24 cellular contexts compared by ENCODE assay signal in genomic region chr4:115315182-115315581, GRCh38.
DNase-seq lines count a peak whose midpoint lies in the region; ATAC-seq, FAIRE-seq and TF ChIP-seq lines count a peak whose summit lies in the region.
"Had no signal": no experiment of that assay in that cellular context is flagged by ENCODE, and none has a peak within 500 bp of the region (broad histone marks: within the 10 kb centered on the region; RNA-seq: fewer than 3 reads in every experiment).

No MANE protein-coding gene starts in this region.

- H3K4me3 Mint-ChIP-seq in GM23338 (no peak overlapping the region), nephron progenitor cell (no peak overlapping the region)
- H3K4me3 Mint-ChIP-seq: CD14-positive monocyte; CD4-positive, alpha-beta T cell; CD8-positive, alpha-beta memory T cell had no signal

- H3K9me2 ChIP-seq in GM23338 (ENCODE audit: insufficient read depth): no peaks in the 10 kb centered on the region

- H3K9me3 Mint-ChIP-seq in GM23338 (no peaks in the 10 kb centered on the region), nephron progenitor cell (no peaks in the 10 kb centered on the region)
- H3K9me3 Mint-ChIP-seq: CD4-positive, alpha-beta T cell had no signal

- no peak overlapping the region for H2BK20ac ChIP-seq in H1 (ENCODE audit: low read length)

- H3K27me3 Mint-ChIP-seq in GM23338 (ENCODE audit: insufficient read depth, low read depth, poor library complexity) (no peaks in the 10 kb centered on the region), nephron progenitor cell (ENCODE audit: low read depth, poor library complexity) (peaks cover 2% of the 10 kb centered on the region)
- H3K27me3 Mint-ChIP-seq: CD4-positive, alpha-beta T cell had no signal

- H3K18ac ChIP-seq in H1 (ENCODE audit: extremely low read depth, low read length): no peak overlapping the region

- H3K9ac ChIP-seq in H1 (replicated peaks in 1 of 4; ENCODE audit: extremely low read depth in 1 of 4, low read depth in 3 of 4, low read length in 3 of 4): no peak overlapping the region
- H3K9ac ChIP-seq: BLaER1 treated with 17β-estradiol and CSF1 and Interleukin-3, amounts not matched to agents 10 nM and 100 nM; GM23248 had no signal

- TF ChIP-seq RAD21 in H1 (IDR thresholded peaks at IDR 0.05 in 1 of 2, conservative IDR thresholded peaks at IDR 0.05 in 1 of 2; ENCODE audit: low read depth in 2 of 2, low read length in 2 of 2): peak; percentile 34 to 48; a peak in 3 of 4 replicates

- no peak overlapping the region for H2BK120ac ChIP-seq in H1 (replicated peaks; ENCODE audit: low read depth, low read length)

- H4K91ac ChIP-seq in H1 (replicated peaks; ENCODE audit: insufficient read length, low read length): no peak overlapping the region

- H3K4me2 ChIP-seq in GM23338 (no peak overlapping the region), H1 (ENCODE audit: insufficient read depth in 1 of 2, low read depth in 2 of 2, low read length in 2 of 2) (no peak overlapping the region)
- H3K4me2 ChIP-seq: A549; BLaER1 treated with 17β-estradiol and CSF1 and Interleukin-3, amounts not matched to agents 10 nM and 100 nM had no signal

- H3K36me3 Mint-ChIP-seq in GM23338 (ENCODE audit: low read depth) (no peaks in the 10 kb centered on the region), nephron progenitor cell (ENCODE audit: low read depth) (no peaks in the 10 kb centered on the region)
- H3K36me3 Mint-ChIP-seq: CD14-positive monocyte; CD8-positive, alpha-beta memory T cell had no signal

- no peak overlapping the region for H3K56ac ChIP-seq in H1 (replicated peaks; ENCODE audit: insufficient read length, low read depth, low read length)

- TF ChIP-seq EP300 in H1 (IDR thresholded peaks at IDR 0.05; ENCODE audit: borderline replicate concordance in 1 of 2, low read depth in 2 of 2, low read length in 2 of 2): no peak

- H3F3A ChIP-seq in GM23338 (replicated peaks; ENCODE audit: low read depth): no peaks in the 10 kb centered on the region

- H2BK5ac ChIP-seq in H1 (ENCODE audit: low read depth, low read length): no peak overlapping the region

- H4K8ac ChIP-seq in H1 (ENCODE audit: extremely low read depth, insufficient read depth, low read length): no peak overlapping the region

- WGBS in H1 (ENCODE audit: extremely low coverage in 1 of 2, insufficient coverage in 1 of 2, insufficient read length in 1 of 2, insufficient replicate concordance in 2 of 2, low coverage in 1 of 2, low lambda C conversion rate in 2 of 2, missing lambda C conversion rate in 1 of 2), 2 experiments: 85% methylated on average over 4 of the region's 4 CpGs; no CpG with 5 or more reads in 1 of the 2 experiments
- WGBS in iPS DF 6.9 (ENCODE audit: insufficient coverage, insufficient read length): no CpG with 5 or more reads among the region's 4 CpGs

- TF ChIP-seq POLR2A in H1 (IDR thresholded peaks at IDR 0.05; ENCODE audit: control extremely low read depth in 1 of 2, low read depth in 2 of 2, low read length in 2 of 2): no peak

- peak; percentile 80 for ATAC-seq in GM23338
- no peak for ATAC-seq in HG03045 (IDR thresholded peaks at IDR 0.05; ENCODE audit: unreplicated experiment)
- ATAC-seq: A549 had no signal

- H4K20me1 ChIP-seq in GM23338 (replicated peaks; ENCODE audit: insufficient read depth) (no peaks in the 10 kb centered on the region), H1 (replicated peaks in 1 of 2; ENCODE audit: control insufficient read depth in 1 of 2, insufficient read depth in 2 of 2, low read length in 2 of 2) (no peaks in the 10 kb centered on the region)
- H4K20me1 ChIP-seq: BLaER1 treated with 17β-estradiol and CSF1 and Interleukin-3, amounts not matched to agents 10 nM and 100 nM had no signal

- peaks cover 10% of the 10 kb centered on the region for H3K4me1 Mint-ChIP-seq in GM23338
- no peaks in the 10 kb centered on the region for H3K4me1 Mint-ChIP-seq in nephron progenitor cell
- H3K4me1 Mint-ChIP-seq: CD14-positive monocyte; CD8-positive, alpha-beta memory T cell had no signal

- H3K79me2 ChIP-seq in GM23338 (replicated peaks; ENCODE audit: insufficient read depth) (no peaks in the 10 kb centered on the region), H1 (ENCODE audit: control insufficient read depth in 1 of 2, insufficient read depth in 2 of 2, low read length in 2 of 2) (no peaks in the 10 kb centered on the region)

- H2BK15ac ChIP-seq in H1 (ENCODE audit: low read length): no peak overlapping the region

- no peaks in the 10 kb centered on the region for H3K36me3 ChIP-seq in GM23338 (ENCODE audit: insufficient read depth)
- no peaks in the 10 kb centered on the region; a peak in 1 of 8 replicates for H3K36me3 ChIP-seq in H1 (ENCODE audit: control insufficient read depth in 2 of 4, insufficient read depth in 4 of 4, low read length in 3 of 4)
- H3K36me3 ChIP-seq in iPS DF 6.9 (ENCODE audit: control insufficient read depth, insufficient read depth, low read length): no peaks in the 10 kb centered on the region
- H3K36me3 ChIP-seq: BE2C; BLaER1 treated with 17β-estradiol and CSF1 and Interleukin-3, amounts not matched to agents 10 nM and 100 nM had no signal

- no peak overlapping the region for H2AFZ ChIP-seq in GM23338
- H2AFZ ChIP-seq in H1 (ENCODE audit: low read length): 0 out of 2 replicates have a peak overlapping the region, but pooled peaks have one; percentile 5
- H2AFZ ChIP-seq: GM23248 had no signal

- H3K4me1 ChIP-seq in GM23338 (ENCODE audit: insufficient read depth) (peaks cover 4% of the 10 kb centered on the region; the same call in 1 of the 2 replicates), H1 (replicated peaks in 1 of 4; ENCODE audit: control insufficient read depth in 3 of 4, insufficient read depth in 4 of 4, low read length in 3 of 4) (no peaks in the 10 kb centered on the region; a peak in 1 of 7 replicates), iPS DF 6.9 (ENCODE audit: control insufficient read depth, insufficient read depth, low read length) (no peaks in the 10 kb centered on the region)
- H3K4me1 ChIP-seq: A549; BE2C; BLaER1 treated with 17β-estradiol and CSF1 and Interleukin-3, amounts not matched to agents 10 nM and 100 nM had no signal

- H3K27ac Mint-ChIP-seq in GM23338 (no peak overlapping the region), nephron progenitor cell (peak overlapping the region; percentile 72)
- H3K27ac Mint-ChIP-seq: CD4-positive, alpha-beta T cell; CD8-positive, alpha-beta memory T cell had no signal

- peak; percentile 18 to 47; a peak in 3 of 4 replicates for TF ChIP-seq CTCF in GM23338 (conservative IDR thresholded peaks at IDR 0.05; ENCODE audit: low read depth in 2 of 2)
- peak in 1 of 3 experiments; percentile 27; a peak in 1 of 4 replicates for TF ChIP-seq CTCF in H1 (IDR thresholded peaks at IDR 0.05; ENCODE audit: control extremely low read depth in 1 of 3, insufficient read depth in 1 of 3, low read depth in 1 of 3, low read length in 3 of 3)
- TF ChIP-seq CTCF in nephron progenitor cell (IDR thresholded peaks at IDR 0.05): no peak

- DNase-seq in GM23338 (ENCODE audit: low spot score) (peak; percentile 39), H1 (ENCODE audit: low read depth in 1 of 2, low spot score in 2 of 2) (no peak), iPS DF 6.9 (ENCODE audit: low read depth, low spot score) (peak; percentile 5), nephron progenitor cell (no peak), COR-L47 (lab: John Stamatoyannopoulos, UW) (no peak), RPMI8226 (no peak), NCI-H2196 treated with DMSO at 0.1 percent for 48 hours (lab: John Stamatoyannopoulos, UW; ENCODE audit: unreplicated experiment) (no peak)
- DNase-seq: 8988T; ACHN; AML-193; BE2C; Calu3; CD4-positive, alpha-beta T cell; CD8-positive, alpha-beta memory T cell; DMS53; DMS79 treated with DMSO at 0.1 percent for 48 hours; GM23248; HCEC 1CT had no signal

- H4K5ac ChIP-seq in H1 (ENCODE audit: insufficient read length, low read depth, low read length): peak overlapping the region; percentile 36

- H3K27ac ChIP-seq in GM23338 (ENCODE audit: low read depth) (no peak overlapping the region), H1 (ENCODE audit: low read depth, low read length) (no peak overlapping the region), iPS DF 6.9 (ENCODE audit: low read length) (no peak overlapping the region)
- H3K27ac ChIP-seq: A549; BLaER1 treated with 17β-estradiol and CSF1 and Interleukin-3, amounts not matched to agents 10 nM and 100 nM; GM23248 had no signal

- FAIRE-seq in H1 (lab: Jason Lieb, UNC): no peak
- FAIRE-seq: A549, GM12892, H54 had no signal

- no peaks in the 10 kb centered on the region for H3K79me1 ChIP-seq in H1 (ENCODE audit: low read depth, low read length)

- H2BK12ac ChIP-seq in H1 (ENCODE audit: low read depth, low read length): no peak overlapping the region

- H3K27me3 ChIP-seq in GM23338 (ENCODE audit: insufficient read depth) (no peaks in the 10 kb centered on the region), H1 (replicated peaks in 1 of 4; ENCODE audit: control insufficient read depth in 3 of 4, extremely low read depth in 1 of 4, insufficient read depth in 3 of 4, low read length in 3 of 4) (no peaks in the 10 kb centered on the region), iPS DF 6.9 (ENCODE audit: control insufficient read depth, insufficient read depth, low read length) (no peaks in the 10 kb centered on the region)
- H3K27me3 ChIP-seq: BE2C; BLaER1 treated with 17β-estradiol and CSF1 and Interleukin-3, amounts not matched to agents 10 nM and 100 nM had no signal

- H3K4me3 ChIP-seq in GM23338: no peak overlapping the region
- no peak overlapping the region for H3K4me3 ChIP-seq in H1 (ENCODE audit: extremely low read depth in 1 of 4, insufficient read depth in 2 of 4, low read depth in 3 of 4, low read length in 4 of 4)
- H3K4me3 ChIP-seq in iPS DF 6.9 (ENCODE audit: low read length): no peak overlapping the region
- H3K4me3 ChIP-seq: A549; BLaER1 treated with 17β-estradiol and CSF1 and Interleukin-3, amounts not matched to agents 10 nM and 100 nM; GM23248 had no signal

- H3K4ac ChIP-seq in H1 (replicated peaks; ENCODE audit: insufficient read length, low read depth, low read length): no peak overlapping the region

- no peaks in the 10 kb centered on the region for H3K23me2 ChIP-seq in H1 (ENCODE audit: low read depth, low read length)

- CTCF ChIA-PET in H1 (lab: Charles Lee; ENCODE audit: partially characterized antibody): no interaction called here

- no peaks in the 10 kb centered on the region for H3K9me3 ChIP-seq in H1 (ENCODE audit: insufficient read depth in 2 of 2, low read depth in 1 of 2, low read length in 1 of 2)
- H3K9me3 ChIP-seq in iPS DF 6.9 (ENCODE audit: control insufficient read depth, insufficient read depth, low read length): no peaks in the 10 kb centered on the region
- H3K9me3 ChIP-seq: A549; BE2C; BLaER1 treated with 17β-estradiol and CSF1 and Interleukin-3, amounts not matched to agents 10 nM and 100 nM had no signal

- H2AK5ac ChIP-seq in H1 (ENCODE audit: low read depth, low read length): no peak overlapping the region

- H3K14ac ChIP-seq in H1 (ENCODE audit: insufficient read length): no peak overlapping the region

- H3K23ac ChIP-seq in H1 (ENCODE audit: insufficient read length): no peak overlapping the region

- POLR2A ChIA-PET in H1 (lab: Charles Lee; ENCODE audit: partially characterized antibody): no interaction called here

TF ChIP-seq in H1, 55 proteins besides CTCF, POLR2A, EP300 and RAD21 (continues in another document):
- TF ChIP-seq CTBP2 (IDR thresholded peaks at IDR 0.05; ENCODE audit: borderline replicate concordance, insufficient read depth, insufficient read length, low read length) (no peak), CEBPB (IDR thresholded peaks at IDR 0.05; ENCODE audit: low read depth, low read length) (no peak), NRF1 (IDR thresholded peaks at IDR 0.05; ENCODE audit: low read depth, low read length) (no peak)

Comparison
In these comparisons a context has a peak if more than half of its experiments do, and no peak if none do; other contexts are left out.
1. DNase-seq: peak in GM23338 (single experiment) and iPS DF 6.9 (single experiment); none in H1 (0 of 2), nephron progenitor cell (single experiment), COR-L47 (single experiment), RPMI8226 (single experiment) and NCI-H2196 treated with DMSO at 0.1 percent for 48 hours (single experiment).